In genomic region chr5:65624570-65625555, GRCh38 we compare ENCODE assay signal across 8 cellular contexts. TPM values are rescaled to one million over a fixed set of nuclear protein-coding genes. Genes with fewer than 3 reads are reported as not detected.
DNase-seq lines count a peak whose midpoint lies in the region; ATAC-seq and TF ChIP-seq lines count a peak whose summit lies in the region.

Gene SHLD3, plus strand, starts transcription at chr5:65625027. Its CDS starts 4,561 bp downstream, at chr5:65629588.
Gene TRAPPC13, plus strand, starts transcription at chr5:65625027. Its CDS starts 34 bp downstream, at chr5:65625061.

- peak within 1 kb of the TSS; percentile 98 to 100 (median 98) for H3K4me3 Mint-ChIP-seq in IgD-negative memory B cell

- DNase-seq in DMS153 treated with DMSO at 0.1 percent for 48 hours (lab: John Stamatoyannopoulos, UW; ENCODE audit: unreplicated experiment) (peak; percentile 64), OCI-M1 (lab: John Stamatoyannopoulos, UW) (peak; percentile 97), esophagus muscularis mucosa (ENCODE audit: extremely low spot score) (peak; percentile 95)
- peak; percentile 76 for DNase-seq in activated T-cell treated with anti-CD3 and anti-CD28 coated beads, Interleukin-2, amount 50 U/mL, for 1 hour
- DNase-seq in stimulated activated CD8-positive, alpha-beta memory T cell treated with anti-CD3 and anti-CD28 coated beads, Interleukin-7, amount 100 ng/mL, for 1 hour (ENCODE audit: low read depth in 2 of 2): peak; percentile 54 to 65

- TF ChIP-seq EP300 in esophagus muscularis mucosa (IDR thresholded peaks at IDR 0.05): no peak

- peaks cover 0 to 8% (median 4%) of the 10 kb centered on the region in 4 donors for H3K36me3 ChIP-seq in esophagus muscularis mucosa
- peaks cover 6% of the 10 kb centered on the region for H3K36me3 ChIP-seq in muscle layer of colon (ENCODE audit: insufficient read depth, low read length)

- intact Hi-C loops in esophagus muscularis mucosa (cut with DNase I): no loop called here

- H3K27me3 ChIP-seq in esophagus muscularis mucosa: no peaks in the 10 kb centered on the region
- no peaks in the 10 kb centered on the region for H3K27me3 ChIP-seq in muscle layer of colon (ENCODE audit: control insufficient read depth in 1 of 2, insufficient read depth in 2 of 2, low read length in 2 of 2)

- peak within 1 kb of the TSS; percentile 98 to 100 (median 99) for H3K27ac Mint-ChIP-seq in IgD-negative memory B cell

- H3K9ac ChIP-seq in muscle layer of colon (ENCODE audit: low read length): peak within 1 kb of the TSS; percentile 93

- no peaks in the 10 kb centered on the region for H3K27me3 Mint-ChIP-seq in IgD-negative memory B cell

- peaks cover 22 to 34% (median 33%) of the 10 kb centered on the region in 3 donors for H3K4me1 Mint-ChIP-seq in IgD-negative memory B cell

- peak within 1 kb of the TSS; percentile 67 to 98 (median 74) for H3K4me3 ChIP-seq in esophagus muscularis mucosa
- H3K4me3 ChIP-seq in muscle layer of colon (ENCODE audit: low read depth in 1 of 2, low read length in 2 of 2): peak within 1 kb of the TSS; percentile 55 to 96

- H3K9me3 Mint-ChIP-seq in IgD-negative memory B cell: no peaks in the 10 kb centered on the region

- H3K9me3 ChIP-seq in esophagus muscularis mucosa (no peaks in the 10 kb centered on the region), muscle layer of colon (ENCODE audit: low read length) (no peaks in the 10 kb centered on the region)

- TF ChIP-seq POLR2A in esophagus muscularis mucosa (IDR thresholded peaks at IDR 0.05; ENCODE audit: low read depth): no peak

- TF ChIP-seq CTCF in esophagus muscularis mucosa (IDR thresholded peaks at IDR 0.05): no peak

- H3K27ac ChIP-seq in esophagus muscularis mucosa (replicated peaks in 1 of 4): peak within 1 kb of the TSS; percentile 80 to 85 (median 83)
- H3K27ac ChIP-seq in muscle layer of colon (ENCODE audit: low read depth, low read length): peak within 1 kb of the TSS; percentile 86

- 0% methylated on average over 36 of the region's 36 CpGs for WGBS in esophagus muscularis mucosa

- peaks cover 34 to 54% (median 42%) of the 10 kb centered on the region in 4 donors for H3K4me1 ChIP-seq in esophagus muscularis mucosa
- H3K4me1 ChIP-seq in muscle layer of colon (ENCODE audit: insufficient read depth, low read length): peaks cover 23% of the 10 kb centered on the region

- peaks cover 6% of the 10 kb centered on the region for H3K36me3 Mint-ChIP-seq in IgD-negative memory B cell

- ATAC-seq in GM21529 (IDR thresholded peaks at IDR 0.05; ENCODE audit: unreplicated experiment): peak; percentile 72

RNA-seq across cellular contexts. Expression of gene SHLD3, which starts in this region (rescaled TPM):
- polyA plus RNA-seq in IgD-negative memory B cell: 5.1 TPM
- 1 to 10 TPM in 3 of 4 donors, under 1 TPM in 1; 0.86 to 3.3 (median 2.2) TPM for total RNA-seq in esophagus muscularis mucosa

RNA-seq across cellular contexts. Expression of gene TRAPPC13, which starts in this region (rescaled TPM):
- polyA plus RNA-seq in IgD-negative memory B cell: 13.6 TPM
- 10 to 100 TPM; 15.4 to 29.5 (median 16.7) TPM for total RNA-seq in esophagus muscularis mucosa

Comparison
In these comparisons a context has a peak if more than half of its experiments do, and no peak if none do; other contexts are left out.
1. Peak in every context shown above with its lines: DNase-seq, ATAC-seq, H3K4me3 ChIP-seq and H3K27ac ChIP-seq.